ENCODE assay signal across 18 cellular contexts in genomic region chr17:47297661-47298400, GRCh38. TPM values are rescaled to one million over a fixed set of nuclear protein-coding genes. Genes with fewer than 3 reads are reported as not detected.
DNase-seq lines count a peak whose midpoint lies in the region; ATAC-seq and TF ChIP-seq lines count a peak whose summit lies in the region.
"Had no signal": no experiment of that assay in that cellular context is flagged by ENCODE, and none has a peak within 500 bp of the region (broad histone marks: within the 10 kb centered on the region; RNA-seq: fewer than 3 reads in every experiment).

No MANE protein-coding gene starts in this region.

- TF ChIP-seq CTCF in fibroblast of the aortic adventitia (IDR thresholded peaks at IDR 0.05; ENCODE audit: insufficient read depth, low read length) = no peak
- no peak for TF ChIP-seq CTCF in uterus (IDR thresholded peaks at IDR 0.05)

- no peaks in the 10 kb centered on the region for H3K4me1 ChIP-seq in effector memory CD4-positive, alpha-beta T cell (ENCODE audit: control insufficient read depth, insufficient read depth, low read length, poor library complexity, severe bottlenecking)
- H3K4me1 ChIP-seq in uterus = peaks cover 0 to 9% of the 10 kb centered on the region in 2 donors

- intact Hi-C loops in posterior vena cava (cut with DNase I) (no loop called here), uterus (cut with DNase I; ENCODE audit: low total_unique reads) (no loop called here)

- H3K36me3 ChIP-seq in effector memory CD4-positive, alpha-beta T cell (ENCODE audit: control insufficient read depth, insufficient read depth, low read length) = no peaks in the 10 kb centered on the region
- H3K36me3 ChIP-seq in uterus = no peaks in the 10 kb centered on the region

- H3K27me3 ChIP-seq in effector memory CD4-positive, alpha-beta T cell (replicated peaks; ENCODE audit: control insufficient read depth, insufficient read depth, low read length, poor library complexity, severe bottlenecking) = no peaks in the 10 kb centered on the region
- H3K27me3 ChIP-seq in uterus = no peaks in the 10 kb centered on the region
- H3K27me3 ChIP-seq: Peyer's patch had no signal

- no peak for ATAC-seq in GM18502 (IDR thresholded peaks at IDR 0.05; ENCODE audit: poor library complexity, unreplicated experiment)
- ATAC-seq: CD8-positive, alpha-beta T cell had no signal

- H3K4me3 ChIP-seq in fibroblast of the aortic adventitia (ENCODE audit: low read depth, low read length) (no peak overlapping the region), uterus (no peak overlapping the region)
- H3K4me3 ChIP-seq in effector memory CD4-positive, alpha-beta T cell (ENCODE audit: insufficient read depth, low read depth, low read length, poor library complexity, severe bottlenecking) = no peak overlapping the region
- H3K4me3 ChIP-seq: Peyer's patch had no signal

- no peak overlapping the region for H3K27ac ChIP-seq in effector memory CD4-positive, alpha-beta T cell (ENCODE audit: insufficient read depth, low read length, poor library complexity, severe bottlenecking)
- H3K27ac ChIP-seq in uterus = peak overlapping the region in 1 of 2 donors; percentile 45
- H3K27ac ChIP-seq: 22Rv1, Peyer's patch had no signal

- DNase-seq in DMS 273 (lab: John Stamatoyannopoulos, UW; ENCODE audit: unreplicated experiment) = peak; percentile 55
- no peak for DNase-seq in DMS 273 treated with DMSO at 0.1 percent for 48 hours (lab: John Stamatoyannopoulos, UW)
- DNase-seq in amniotic epithelial cell (ENCODE audit: low read depth) = peak; percentile 63
- peak; percentile 55 for DNase-seq in fibroblast of the aortic adventitia (ENCODE audit: low read depth)
- DNase-seq in posterior vena cava (ENCODE audit: low spot score) = no peak
- DNase-seq in effector memory CD4-positive, alpha-beta T cell = no peak
- DNase-seq in uterus = no peak
- DNase-seq: CD8-positive, alpha-beta T cell; DMS153; EL; HCEC 1CT; NCI-H1092; NCI-H187 treated with DMSO at 0.1 percent for 48 hours; NCI-H510A treated with DMSO at 0.1 percent for 48 hours; Peyer's patch; SHP77 had no signal

- TF ChIP-seq POLR2A in uterus (IDR thresholded peaks at IDR 0.05) = no peak

- no peaks in the 10 kb centered on the region for H3K9me3 ChIP-seq in effector memory CD4-positive, alpha-beta T cell (ENCODE audit: control insufficient read depth, low read length)
- H3K9me3 ChIP-seq in uterus = no peaks in the 10 kb centered on the region
- H3K9me3 ChIP-seq: Peyer's patch had no signal

RNA-seq across cellular contexts. Expression of gene EFCAB13, which starts 25.9 kb away (rescaled TPM):
- total RNA-seq in fibroblast of the aortic adventitia (ENCODE audit: low replicate concordance) = 4.9 and 5.6 TPM in 2 replicates
- 10 to 100 TPM in 1 of 2 donors, 1 to 10 TPM in 1; 6.5 to 12.2 TPM for total RNA-seq in posterior vena cava
- total RNA-seq in uterus = 10 to 100 TPM in 3 of 4 donors, 1 to 10 TPM in 1; 9.2 to 22.8 (median 14.5) TPM

RNA-seq across cellular contexts. Expression of gene ITGB3, which starts 44.2 kb away (rescaled TPM):
- total RNA-seq in fibroblast of the aortic adventitia (ENCODE audit: low replicate concordance) = 5.8 and 22.0 TPM in 2 replicates
- total RNA-seq in posterior vena cava = 10 to 100 TPM; 32.1 to 53.5 TPM
- 10 to 100 TPM in 3 of 4 donors, 1 to 10 TPM in 1; 7.4 to 28.7 (median 23.5) TPM for total RNA-seq in uterus
- total RNA-seq: CD8-positive, alpha-beta T cell had no signal

Comparison
In these comparisons a context has a peak if more than half of its experiments do, and no peak if none do; other contexts are left out.
1. DNase-seq: peak in DMS 273 (single experiment), amniotic epithelial cell (single experiment) and fibroblast of the aortic adventitia (single experiment); none in DMS 273 treated with DMSO at 0.1 percent for 48 hours (single experiment), posterior vena cava (single experiment), effector memory CD4-positive, alpha-beta T cell (0 of 3) and uterus (0 of 2).